In genomic region chr5:150239794-150240122, GRCh38 we compare ENCODE assay signal across 20 cellular contexts. TPM values are rescaled to one million over a fixed set of nuclear protein-coding genes. Genes with fewer than 3 reads are reported as not detected.
A peak's percentile ranks its signal among the peaks of the same experiment; 100 is the strongest.
DNase-seq lines count a peak whose midpoint lies in the region; ATAC-seq, FAIRE-seq and TF ChIP-seq lines count a peak whose summit lies in the region.
"Had no signal": no experiment of that assay in that cellular context is flagged by ENCODE, and none has a peak within 500 bp of the region (broad histone marks: within the 10 kb centered on the region; RNA-seq: fewer than 3 reads in every experiment).

No MANE protein-coding gene starts in this region.

- TF ChIP-seq EP300 in HepG2 (IDR thresholded peaks at IDR 0.05; ENCODE audit: low read depth in 2 of 2, low read length in 2 of 2) = no peak
- no peak for TF ChIP-seq EP300 in HepG2 (CRISPR knock-in tag; IDR thresholded peaks at IDR 0.05; ENCODE audit: borderline replicate concordance)

- H3K4me3 ChIP-seq in bronchial epithelial cell (ENCODE audit: low read depth, low read length) = no peak overlapping the region
- no peak overlapping the region for H3K4me3 ChIP-seq in HepG2 (replicated peaks in 1 of 3; ENCODE audit: insufficient read depth in 1 of 3, low read depth in 2 of 3, low read length in 3 of 3)
- H3K4me3 ChIP-seq in neuronal stem cell (ENCODE audit: low read length in 2 of 2) = no peak overlapping the region
- no peak overlapping the region for H3K4me3 ChIP-seq in esophagus squamous epithelium
- H3K4me3 ChIP-seq: HAP-1 had no signal

- H3K4me2 ChIP-seq in HepG2 (ENCODE audit: low read depth, low read length) (0 out of 2 replicates have a peak overlapping the region, but pooled peaks have one; percentile 21), neuronal stem cell (ENCODE audit: insufficient read depth, low read length, poor library complexity, severe bottlenecking) (no peak overlapping the region)

- H3K9ac ChIP-seq in HepG2 (ENCODE audit: insufficient read depth, low read depth, low read length) (no peak overlapping the region), neuronal stem cell (ENCODE audit: low read depth, low read length, poor library complexity) (no peak overlapping the region)

- peak; percentile 55; the same call in 2 of the 3 replicates for ATAC-seq in HepG2
- ATAC-seq in stimulated activated naive B cell treated with anti-CD40 and anti-IgM and Interleukin-4, amounts not matched to agents 10 μg/mL and 1 μg/mL and 100 μg/mL, for 72 hours (replicated peaks) = no peak

- CTCF ChIA-PET in HepG2 (lab: Yijun Ruan, JAX; ENCODE audit: low intra/inter-chr PET ratio, low total read pairs) = no interaction called here

- H2AFZ ChIP-seq in HepG2 (ENCODE audit: low read length) (no peak overlapping the region), neuronal stem cell (ENCODE audit: low read length) (no peak overlapping the region)

- H3K4me3 Mint-ChIP-seq in stimulated activated naive B cell treated with anti-CD40 and anti-IgM and Interleukin-4, amounts not matched to agents 10 μg/mL and 1 μg/mL and 100 μg/mL, for 72 hours = no peak overlapping the region
- H3K4me3 Mint-ChIP-seq: CD4-positive, alpha-beta memory T cell; HFFc6 had no signal

- no peak overlapping the region for H2BK120ac ChIP-seq in neuronal stem cell (ENCODE audit: low read depth, low read length)

- H3K27ac Mint-ChIP-seq in stimulated activated naive B cell treated with anti-CD40 and anti-IgM and Interleukin-4, amounts not matched to agents 10 μg/mL and 1 μg/mL and 100 μg/mL, for 72 hours = no peak overlapping the region
- H3K27ac Mint-ChIP-seq: CD4-positive, alpha-beta memory T cell; HFFc6 had no signal

- DNase-seq in bronchial epithelial cell (ENCODE audit: low read depth) (no peak), HepG2 (ENCODE audit: low spot score) (no peak), neuronal stem cell (ENCODE audit: low spot score) (no peak), NCI-H2227 treated with DMSO at 0.1 percent for 48 hours (lab: John Stamatoyannopoulos, UW) (no peak), esophagus squamous epithelium (lab: John Stamatoyannopoulos, UW) (no peak)
- no peak for DNase-seq in stimulated activated naive B cell treated with anti-CD40 and anti-IgM and Interleukin-4, amounts not matched to agents 10 μg/mL and 1 μg/mL and 100 μg/mL, for 72 hours
- DNase-seq: C1 segment of cervical spinal cord; Caco-2; CD4-positive, alpha-beta memory T cell; DMS153; DND-41; GOT3; HFFc6 had no signal

- no peak overlapping the region for H3K14ac ChIP-seq in neuronal stem cell (ENCODE audit: low read length)

- no peaks in the 10 kb centered on the region for H3K9me3 Mint-ChIP-seq in stimulated activated naive B cell treated with anti-CD40 and anti-IgM and Interleukin-4, amounts not matched to agents 10 μg/mL and 1 μg/mL and 100 μg/mL, for 72 hours
- H3K9me3 Mint-ChIP-seq: CD4-positive, alpha-beta memory T cell; HFFc6 had no signal

- in situ Hi-C loops in HepG2 (cut with HindIII; ENCODE audit: extremely low pct_ligation_motif_present, low pct_unique_long_range_greater_than_20kb) = no loop called here

- no peaks in the 10 kb centered on the region for H4K20me1 ChIP-seq in HepG2 (ENCODE audit: insufficient read depth, low read length)

- H3K79me1 ChIP-seq in neuronal stem cell (ENCODE audit: low read depth, low read length) = no peaks in the 10 kb centered on the region

- TF ChIP-seq CTCF in bronchial epithelial cell (IDR thresholded peaks at IDR 0.05; ENCODE audit: insufficient read depth, low read length, severe bottlenecking) (no peak), HepG2 (CRISPR knock-in tag; IDR thresholded peaks at IDR 0.05) (no peak), esophagus squamous epithelium (IDR thresholded peaks at IDR 0.05) (no peak)

- no peaks in the 10 kb centered on the region for H3K36me3 ChIP-seq in bronchial epithelial cell (ENCODE audit: control insufficient read depth, insufficient read depth, low read length)
- no peaks in the 10 kb centered on the region for H3K36me3 ChIP-seq in HepG2 (replicated peaks in 1 of 2; ENCODE audit: control insufficient read depth in 1 of 2, insufficient read depth in 2 of 2, low read length in 2 of 2)
- no peaks in the 10 kb centered on the region for H3K36me3 ChIP-seq in neuronal stem cell (replicated peaks in 1 of 2; ENCODE audit: control insufficient read depth in 2 of 2, insufficient read depth in 2 of 2, low read length in 2 of 2)
- H3K36me3 ChIP-seq in esophagus squamous epithelium = no peaks in the 10 kb centered on the region
- H3K36me3 ChIP-seq: HAP-1 had no signal

- H3K27ac ChIP-seq in HepG2 (ENCODE audit: extremely low read length, insufficient read depth, low read length) (no peak overlapping the region), neuronal stem cell (replicated peaks; ENCODE audit: low read length) (no peak overlapping the region), esophagus squamous epithelium (no peak overlapping the region)

- H2AK5ac ChIP-seq in neuronal stem cell (ENCODE audit: low read depth, low read length) = peak overlapping the region; percentile 71

- no peak overlapping the region for H2BK15ac ChIP-seq in neuronal stem cell (ENCODE audit: low read length)

- H3K23ac ChIP-seq in neuronal stem cell (ENCODE audit: low read depth, low read length, poor library complexity) = no peak overlapping the region

- TF ChIP-seq POLR2A in HepG2 (IDR thresholded peaks at IDR 0.05; ENCODE audit: insufficient read depth in 1 of 2, low read depth in 2 of 2, low read length in 2 of 2) (no peak), esophagus squamous epithelium (IDR thresholded peaks at IDR 0.05) (no peak)

- no peaks in the 10 kb centered on the region for H3K79me2 ChIP-seq in HepG2 (ENCODE audit: insufficient read depth, low read length)

- H3K4ac ChIP-seq in neuronal stem cell (ENCODE audit: low read length) = no peak overlapping the region

- H3K4me1 ChIP-seq in HepG2 (ENCODE audit: insufficient read depth, low read length) (peaks cover 10% of the 10 kb centered on the region), neuronal stem cell (ENCODE audit: control insufficient read depth in 2 of 2, insufficient read depth in 1 of 2, low read depth in 1 of 2, low read length in 2 of 2) (peaks cover 10 to 21% of the 10 kb centered on the region in 2 donors), esophagus squamous epithelium (peaks cover 0 to under 1% (median 0%) of the 10 kb centered on the region in 3 donors)
- H3K4me1 ChIP-seq: Caco-2, HAP-1 had no signal

- intact Hi-C loops in HepG2 (cut with micrococcal nuclease; ENCODE audit: unreplicated experiment) (no loop called here), esophagus squamous epithelium (cut with DNase I) (no loop called here)

- no peaks in the 10 kb centered on the region for H3K36me3 Mint-ChIP-seq in stimulated activated naive B cell treated with anti-CD40 and anti-IgM and Interleukin-4, amounts not matched to agents 10 μg/mL and 1 μg/mL and 100 μg/mL, for 72 hours
- H3K36me3 Mint-ChIP-seq: CD4-positive, alpha-beta memory T cell had no signal

- no peaks in the 10 kb centered on the region for H3K9me3 ChIP-seq in HepG2 (ENCODE audit: low read length)
- H3K9me3 ChIP-seq in neuronal stem cell (replicated peaks in 1 of 2; ENCODE audit: control insufficient read depth in 2 of 2, insufficient read depth in 1 of 2, low read depth in 1 of 2, low read length in 2 of 2) = no peaks in the 10 kb centered on the region
- H3K9me3 ChIP-seq in esophagus squamous epithelium = no peaks in the 10 kb centered on the region
- H3K9me3 ChIP-seq: Caco-2, HAP-1 had no signal

- no peak overlapping the region for H3K18ac ChIP-seq in neuronal stem cell (ENCODE audit: low read length)

- BruUV-seq in HepG2 (replicated peaks; lab: Mats Ljungman, UMichigan) = no TSS peak

- H4K8ac ChIP-seq in neuronal stem cell (ENCODE audit: low read depth, low read length) = no peak overlapping the region

- no peak overlapping the region for H2BK12ac ChIP-seq in neuronal stem cell (ENCODE audit: low read length)

- H3K27me3 Mint-ChIP-seq in stimulated activated naive B cell treated with anti-CD40 and anti-IgM and Interleukin-4, amounts not matched to agents 10 μg/mL and 1 μg/mL and 100 μg/mL, for 72 hours = peaks cover 0 to 8% of the 10 kb centered on the region in 2 donors

- WGBS in HepG2 (ENCODE audit: low lambda C conversion rate) = 0% methylated on average over 4 of the region's 7 CpGs
- WGBS in neuronal stem cell (ENCODE audit: extremely low coverage in 2 of 2, insufficient read length in 2 of 2, insufficient replicate concordance in 1 of 2), 2 donors = no CpG with 5 or more reads among the region's 7 CpGs
- WGBS in esophagus squamous epithelium, 2 donors = 81% methylated on average over 7 of the region's 7 CpGs; no CpG with 5 or more reads in 1 of the 2 donors

- H3K27me3 ChIP-seq in bronchial epithelial cell (ENCODE audit: control insufficient read depth, insufficient read depth, low read length) (peaks cover 6% of the 10 kb centered on the region), HepG2 (ENCODE audit: control insufficient read depth in 1 of 2, insufficient read depth in 2 of 2, low read length in 2 of 2) (peaks cover 5 to 68% of the 10 kb centered on the region in 2 experiments), neuronal stem cell (ENCODE audit: control insufficient read depth in 3 of 3, insufficient read depth in 3 of 3, low read depth in 1 of 3, low read length in 3 of 3) (no peaks in the 10 kb centered on the region), esophagus squamous epithelium (no peaks in the 10 kb centered on the region)

- POLR2A ChIA-PET in HepG2 (lab: Yijun Ruan, JAX) = no interaction called here

- no peak for TF ChIP-seq RAD21 in HepG2 (CRISPR knock-in tag; IDR thresholded peaks at IDR 0.05)

- peaks cover 0 to 1% of the 10 kb centered on the region in 2 donors for H3K4me1 Mint-ChIP-seq in stimulated activated naive B cell treated with anti-CD40 and anti-IgM and Interleukin-4, amounts not matched to agents 10 μg/mL and 1 μg/mL and 100 μg/mL, for 72 hours
- H3K4me1 Mint-ChIP-seq: CD4-positive, alpha-beta memory T cell had no signal

- FAIRE-seq in bronchial epithelial cell (lab: Jason Lieb, UNC) = peak; percentile 60
- FAIRE-seq in HepG2 (lab: Jason Lieb, UNC) = no peak
- FAIRE-seq: G401.6, GM12892, H54 had no signal

- H4K91ac ChIP-seq in neuronal stem cell (ENCODE audit: low read depth, low read length, poor library complexity) = no peak overlapping the region

- no peak overlapping the region for H2BK5ac ChIP-seq in neuronal stem cell (ENCODE audit: low read length)

RNA-seq across cellular contexts. Expression of gene CAMK2A, which starts 49.8 kb away (rescaled TPM):
- under 0.01 TPM in 1 of 2 replicates, not detected in the other for total RNA-seq in bronchial epithelial cell
- 0.11 TPM in 1 of 2 replicates, not detected in the other for total RNA-seq in HepG2 (2016; rRNA removed; fragmentation: Illumina TruSeq; extraction: Trizol)
- not detected in 2 replicates for total RNA-seq in HepG2 (2016; cell fraction: cytosol; rRNA removed; fragmentation: Illumina TruSeq; extraction: Trizol; ENCODE audit: low read depth)
- total RNA-seq in HepG2 (2016; cell fraction: insoluble cytoplasmic fraction; rRNA removed; fragmentation: Illumina TruSeq; extraction: Trizol) = 0.03 and 0.09 TPM in 2 replicates
- not detected in 2 replicates for total RNA-seq in HepG2 (2016; cell fraction: membrane; rRNA removed; fragmentation: Illumina TruSeq; extraction: Trizol)
- 0.25 and 0.40 TPM in 2 replicates for total RNA-seq in HepG2 (2016; cell fraction: nucleus; rRNA removed; fragmentation: Illumina TruSeq; extraction: Trizol)
- polyA plus RNA-seq in HepG2 (2011; rRNA removed) = 0.16 TPM in 1 of 2 replicates, not detected in the other
- 0.03 and 0.04 TPM in 2 replicates for polyA plus RNA-seq in HepG2 (2011; cell fraction: cytosol; rRNA removed)
- 0.09 and 0.39 TPM in 2 replicates for polyA plus RNA-seq in HepG2 (2011; cell fraction: nucleus; rRNA removed)
- polyA plus RNA-seq in HepG2 (2012) = 0.03 and 0.08 TPM in 2 replicates
- polyA plus RNA-seq in HepG2 (2016; cell fraction: cytosol; fragmentation: Illumina TruSeq; extraction: Trizol; ENCODE audit: low read depth) = 0.06 TPM in 1 of 2 replicates, not detected in the other
- polyA plus RNA-seq in HepG2 (2016; cell fraction: insoluble cytoplasmic fraction; fragmentation: Illumina TruSeq; extraction: Trizol; ENCODE audit: low read depth) = 0.05 TPM in 1 of 2 replicates, not detected in the other
- polyA plus RNA-seq in HepG2 (2016; cell fraction: membrane; fragmentation: Illumina TruSeq; extraction: Trizol; ENCODE audit: low read depth) = not detected in 2 replicates
- polyA plus RNA-seq in HepG2 (2016; cell fraction: nucleus; fragmentation: Illumina TruSeq; extraction: Trizol; ENCODE audit: insufficient read depth, low read depth) = 0.34 and 0.43 TPM in 2 replicates
- 0.14 TPM in 1 of 2 replicates, not detected in the other for polyA minus RNA-seq in HepG2 (2011; rRNA and poly(A)+ RNA removed; ENCODE audit: low replicate concordance)
- not detected in 2 replicates for polyA minus RNA-seq in HepG2 (2011; cell fraction: cytosol; rRNA and poly(A)+ RNA removed)
- 0.12 TPM in 1 of 2 replicates, not detected in the other for polyA minus RNA-seq in HepG2 (2011; cell fraction: nucleus; rRNA and poly(A)+ RNA removed)
- polyA plus RNA-seq in neuronal stem cell (2013, experiment 1 of 2) = 0.49 TPM
- polyA plus RNA-seq in neuronal stem cell (2013, experiment 2 of 2) = 0.58 TPM
- total RNA-seq in esophagus squamous epithelium = under 1 TPM in 1 of 4 donors, not detected in 3; 0.04 TPM
- total RNA-seq: A673; Caco-2; CD4-positive, alpha-beta memory T cell had no signal
- polyA plus RNA-seq: CD4-positive, alpha-beta memory T cell had no signal

RNA-seq across cellular contexts. Expression of gene SLC6A7, which starts 49.9 kb away (rescaled TPM):
- total RNA-seq in bronchial epithelial cell (not detected in 2 replicates), HepG2 (2016; rRNA removed; fragmentation: Illumina TruSeq; extraction: Trizol) (not detected in 2 replicates), esophagus squamous epithelium (not detected)
- total RNA-seq in HepG2 (2016; cell fraction: cytosol; rRNA removed; fragmentation: Illumina TruSeq; extraction: Trizol; ENCODE audit: low read depth) = not detected in 2 replicates
- not detected in 2 replicates for total RNA-seq in HepG2 (2016; cell fraction: insoluble cytoplasmic fraction; rRNA removed; fragmentation: Illumina TruSeq; extraction: Trizol)
- total RNA-seq in HepG2 (2016; cell fraction: membrane; rRNA removed; fragmentation: Illumina TruSeq; extraction: Trizol) = not detected in 2 replicates
- total RNA-seq in HepG2 (2016; cell fraction: nucleus; rRNA removed; fragmentation: Illumina TruSeq; extraction: Trizol) = not detected in 2 replicates
- not detected in 2 replicates for polyA plus RNA-seq in HepG2 (2011; rRNA removed)
- not detected in 2 replicates for polyA plus RNA-seq in HepG2 (2011; cell fraction: cytosol; rRNA removed)
- not detected in 2 replicates for polyA plus RNA-seq in HepG2 (2011; cell fraction: nucleus; rRNA removed)
- not detected in 2 replicates for polyA plus RNA-seq in HepG2 (2012)
- polyA plus RNA-seq in HepG2 (2016; cell fraction: cytosol; fragmentation: Illumina TruSeq; extraction: Trizol; ENCODE audit: low read depth) = not detected in 2 replicates
- not detected in 2 replicates for polyA plus RNA-seq in HepG2 (2016; cell fraction: insoluble cytoplasmic fraction; fragmentation: Illumina TruSeq; extraction: Trizol; ENCODE audit: low read depth)
- not detected in 2 replicates for polyA plus RNA-seq in HepG2 (2016; cell fraction: membrane; fragmentation: Illumina TruSeq; extraction: Trizol; ENCODE audit: low read depth)
- not detected in 2 replicates for polyA plus RNA-seq in HepG2 (2016; cell fraction: nucleus; fragmentation: Illumina TruSeq; extraction: Trizol; ENCODE audit: insufficient read depth, low read depth)
- polyA minus RNA-seq in HepG2 (2011; rRNA and poly(A)+ RNA removed; ENCODE audit: low replicate concordance) = 0.72 TPM in 1 of 2 replicates, not detected in the other
- polyA minus RNA-seq in HepG2 (2011; cell fraction: cytosol; rRNA and poly(A)+ RNA removed) = not detected in 2 replicates
- polyA minus RNA-seq in HepG2 (2011; cell fraction: nucleus; rRNA and poly(A)+ RNA removed) = not detected in 2 replicates
- polyA plus RNA-seq in neuronal stem cell (2013, experiment 1 of 2) = not detected
- polyA plus RNA-seq in neuronal stem cell (2013, experiment 2 of 2) = 0.01 TPM
- total RNA-seq: A172; A673; Caco-2; CD4-positive, alpha-beta memory T cell; HFFc6 had no signal
- polyA plus RNA-seq: BJ; CD4-positive, alpha-beta memory T cell had no signal
